8 cellular contexts compared by ENCODE assay signal in genomic region chr14:41607119-41607785, GRCh38. TPM values are rescaled to one million over a fixed set of nuclear protein-coding genes. Genes with fewer than 3 reads are reported as not detected.
DNase-seq lines count a peak whose midpoint lies in the region; ATAC-seq, FAIRE-seq and TF ChIP-seq lines count a peak whose summit lies in the region.

No MANE protein-coding gene starts in this region.

- H3K36me3 Mint-ChIP-seq in activated T-cell treated with anti-CD3 and anti-CD28 coated beads, Interleukin-2, amount 50 U/mL, for 72 hours (ENCODE audit: insufficient read depth in 2 of 2) = peaks cover 0 to 2% of the 10 kb centered on the region in 2 donors

- no peak overlapping the region for H3K27ac Mint-ChIP-seq in activated T-cell treated with anti-CD3 and anti-CD28 coated beads, Interleukin-2, amount 50 U/mL, for 72 hours

- H3K9me3 ChIP-seq in iPS DF 6.9 (ENCODE audit: control insufficient read depth, insufficient read depth, low read length) (no peaks in the 10 kb centered on the region), spleen (no peaks in the 10 kb centered on the region)

- FAIRE-seq in D721Med (lab: Jason Lieb, UNC) = no peak

- ATAC-seq in activated T-cell treated with anti-CD3 and anti-CD28 coated beads, Interleukin-2, amount 50 U/mL, for 72 hours (replicated peaks in 1 of 2) = peak in 1 of 2 donors; percentile 13
- ATAC-seq in GM21825 (IDR thresholded peaks at IDR 0.05; ENCODE audit: unreplicated experiment) = no peak

- H3K4me1 Mint-ChIP-seq in activated T-cell treated with anti-CD3 and anti-CD28 coated beads, Interleukin-2, amount 50 U/mL, for 72 hours (ENCODE audit: low read depth) = peaks cover 36% of the 10 kb centered on the region

- H3K4me3 Mint-ChIP-seq in activated T-cell treated with anti-CD3 and anti-CD28 coated beads, Interleukin-2, amount 50 U/mL, for 72 hours = peak overlapping the region; percentile 76 to 85

- H3K4me1 ChIP-seq in ACC112 (ENCODE audit: control insufficient read depth, insufficient read depth, low read length, unreplicated experiment) (no peaks in the 10 kb centered on the region), iPS DF 6.9 (ENCODE audit: control insufficient read depth, insufficient read depth, low read length) (0 out of 2 replicates have a peak, but pooled peaks cover 1% of the 10 kb centered on the region), spleen (peaks cover 10 to 55% (median 46%) of the 10 kb centered on the region in 6 donors)

- H3K27ac ChIP-seq in ACC112 (ENCODE audit: low read depth, low read length) (no peak overlapping the region), iPS DF 6.9 (ENCODE audit: low read length) (no peak overlapping the region), spleen (peak overlapping the region in 6 of 8 donors; percentile 51 to 77 (median 66))

- H3K27me3 ChIP-seq in ACC112 (ENCODE audit: insufficient read depth, low read length) (peaks cover 96% of the 10 kb centered on the region), iPS DF 6.9 (ENCODE audit: control insufficient read depth, insufficient read depth, low read length) (peaks cover 16% of the 10 kb centered on the region), spleen (replicated peaks in 1 of 7) (peaks cover 4 to 80% (median 47%) of the 10 kb centered on the region in 7 donors)

- no peak overlapping the region for H2AFZ ChIP-seq in ACC112 (ENCODE audit: low read length, unreplicated experiment)

- H3K36me3 ChIP-seq in ACC112 (ENCODE audit: insufficient read depth, low read length) = no peaks in the 10 kb centered on the region
- H3K36me3 ChIP-seq in iPS DF 6.9 (ENCODE audit: control insufficient read depth, insufficient read depth, low read length) = no peaks in the 10 kb centered on the region
- no peaks in the 10 kb centered on the region for H3K36me3 ChIP-seq in spleen

- H3K4me3 ChIP-seq in ACC112 (ENCODE audit: low read depth, low read length) (peak overlapping the region; percentile 70), iPS DF 6.9 (ENCODE audit: low read length) (peak overlapping the region; percentile 56; the same call in 1 of the 2 replicates), spleen (peak overlapping the region; percentile 39 to 72 (median 54))

- DNase-seq in HT1080 (ENCODE audit: low read depth) (peak; percentile 20), iPS DF 6.9 (ENCODE audit: low read depth, low spot score) (no peak), spleen (no peak), SIG-M5 (lab: John Stamatoyannopoulos, UW) (no peak), D721Med (ENCODE audit: insufficient read length, low spot score) (no peak)
- DNase-seq in activated T-cell treated with anti-CD3 and anti-CD28 coated beads, Interleukin-2, amount 50 U/mL, for 72 hours = no peak

- no CpG with 5 or more reads among the region's 29 CpGs for WGBS in iPS DF 6.9 (ENCODE audit: insufficient coverage, insufficient read length)
- 1 to 4% (median 2%) methylated on average over 26 to 29 of the region's 29 CpGs for WGBS in spleen, 5 donors

- TF ChIP-seq CTCF in spleen (IDR thresholded peaks at IDR 0.05 in 8 of 11, conservative IDR thresholded peaks at IDR 0.05 in 3 of 11) (no peak), D721Med (IDR thresholded peaks at IDR 0.05; ENCODE audit: insufficient read depth, missing control alignments) (no peak)

- TF ChIP-seq POLR2A in spleen (IDR thresholded peaks at IDR 0.05) = no peak

- H3K79me2 ChIP-seq in ACC112 (ENCODE audit: control insufficient read depth, insufficient read depth, low read length, unreplicated experiment) = no peaks in the 10 kb centered on the region

- peaks cover 83% of the 10 kb centered on the region for H3K27me3 Mint-ChIP-seq in activated T-cell treated with anti-CD3 and anti-CD28 coated beads, Interleukin-2, amount 50 U/mL, for 72 hours (ENCODE audit: low read depth)

- no peaks in the 10 kb centered on the region for H3K9me3 Mint-ChIP-seq in activated T-cell treated with anti-CD3 and anti-CD28 coated beads, Interleukin-2, amount 50 U/mL, for 72 hours

- intact Hi-C loops in spleen (cut with DNase I; ENCODE audit: low total_unique reads) = no loop called here

RNA-seq across cellular contexts. Expression of gene LRFN5, which starts 0.6 kb away (rescaled TPM):
- 0.37 TPM in 1 of 2 replicates, not detected in the other for total RNA-seq in HT1080 (2014; rRNA removed; shearing (Covaris generic))
- not detected in 2 replicates for polyA plus RNA-seq in HT1080 (2015; cell fraction: cytosol; rRNA removed)
- not detected in 2 replicates for polyA plus RNA-seq in HT1080 (2015; cell fraction: nucleus; rRNA removed)
- total RNA-seq in activated T-cell treated with anti-CD3 and anti-CD28 coated beads, Interleukin-2, amount 50 U/mL, for 72 hours = not detected
- total RNA-seq in spleen = 1 to 10 TPM in 6 of 7 donors, under 1 TPM in 1; 0.60 to 3.0 (median 2.6) TPM
- under 1 TPM; 0.08 to 0.11 (median 0.10) TPM for polyA plus RNA-seq in spleen

Comparison
In these comparisons a context has a peak if more than half of its experiments do, and no peak if none do; other contexts are left out.
1. H3K27ac ChIP-seq: peak in spleen (6 of 8); none in ACC112 (single experiment) and iPS DF 6.9 (single experiment).
2. Peak in every context shown above with its lines, with median percentiles within 50 percentile points of each other: H3K4me3 ChIP-seq.